Comparison of ENCODE assay signal across 29 cellular contexts in the genomic region with DNA sequence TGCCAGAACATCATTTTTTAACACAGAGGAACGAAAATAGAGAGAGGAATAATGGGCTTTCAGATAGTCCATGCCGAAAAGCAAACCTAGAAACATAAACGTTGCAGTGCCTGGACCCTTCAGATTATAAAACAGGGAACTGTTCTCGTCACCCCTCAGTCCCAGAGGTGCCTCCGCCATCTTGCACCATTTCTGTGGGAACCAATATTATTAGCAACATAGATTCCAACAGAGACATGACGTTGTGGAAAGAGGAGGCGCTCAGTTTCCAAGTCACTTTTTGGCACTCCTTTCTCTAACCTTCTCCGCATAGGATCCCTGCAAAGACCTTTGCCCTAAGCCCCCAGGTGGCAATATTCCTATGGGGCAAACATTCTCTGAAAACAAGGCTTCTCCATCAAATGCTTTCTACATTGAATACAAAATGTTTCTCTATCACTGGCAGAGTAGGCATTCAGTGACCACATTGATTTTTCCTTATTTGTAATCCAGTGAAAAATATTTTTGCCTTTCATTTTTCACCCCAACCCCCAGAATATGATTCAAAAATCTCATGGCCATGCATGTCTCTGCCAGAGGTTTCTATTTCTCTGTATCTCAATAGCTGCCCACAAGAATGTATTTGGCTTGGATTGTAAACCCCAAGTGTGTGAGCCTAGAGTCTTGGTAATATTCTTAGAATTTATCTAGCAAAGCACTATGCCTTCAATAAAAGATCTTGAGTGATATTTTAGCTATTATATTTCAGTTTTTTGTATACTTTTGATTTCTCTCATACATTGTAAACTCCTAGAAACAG.
DNase-seq lines count a peak whose midpoint lies in the region; ATAC-seq and TF ChIP-seq lines count a peak whose summit lies in the region.
"Had no signal": no experiment of that assay in that cellular context is flagged by ENCODE, and none has a peak within 500 bp of the region (broad histone marks: within the 10 kb centered on the region; RNA-seq: fewer than 3 reads in every experiment).

No MANE protein-coding gene starts in this region.

- no peaks in the 10 kb centered on the region for H3K4me1 Mint-ChIP-seq in CD8-positive, alpha-beta T cell (ENCODE audit: low read depth)
- H3K4me1 Mint-ChIP-seq: B cell; CD4-positive, alpha-beta memory T cell; nephron; T-helper 17 cell had no signal

- no peak overlapping the region for H3K4me3 ChIP-seq in AG09309 (ENCODE audit: control insufficient read depth, low read depth, low read length)
- H3K4me3 ChIP-seq in MG63 = peak overlapping the region; percentile 17
- no peak overlapping the region for H3K4me3 ChIP-seq in cardiac fibroblast (replicated peaks in 1 of 2; ENCODE audit: low read depth in 2 of 2, low read length in 2 of 2)
- H3K4me3 ChIP-seq in CD8-positive, alpha-beta T cell (ENCODE audit: low read depth, low read length) = no peak overlapping the region
- H3K4me3 ChIP-seq: cardiac muscle cell, lung, skin epidermis had no signal

- no peaks in the 10 kb centered on the region for H3K36me3 Mint-ChIP-seq in CD8-positive, alpha-beta T cell
- H3K36me3 Mint-ChIP-seq: CD4-positive, alpha-beta memory T cell had no signal

- DNase-seq in AG09309 (ENCODE audit: low read depth) (peak; percentile 61), MG63 (no peak), cardiac fibroblast (ENCODE audit: low read depth in 2 of 2) (peak; percentile 25 to 64), iris pigment epithelial cell (ENCODE audit: low read depth) (peak; percentile 58), cerebellar nuclear complex (lab: John Stamatoyannopoulos, UW) (no peak)
- DNase-seq in CD8-positive, alpha-beta T cell = no peak
- DNase-seq: activated gamma-delta T cell treated with Interleukin-2 at 50 U/mL for 16 hours; activated T-cell treated with anti-CD3 and anti-CD28 coated beads, Interleukin-2, amount 50 U/mL, for 4 hours; CD4-positive, alpha-beta memory T cell; cortex of kidney; erythroblast; foreskin melanocyte; H7; KBM-7; MM.1S; NCI-H1105 treated with DMSO at 0.1 percent for 48 hours; NCI-H1930; NCI-H526 treated with DMSO at 0.1 percent for 48 hours; PC-3; SK-N-SH; stimulated activated naive CD4-positive, alpha-beta T cell treated with Interleukin-2 at 50 U/mL for 16 hours; T-helper 17 cell had no signal

- no peaks in the 10 kb centered on the region for H3K9me3 Mint-ChIP-seq in CD8-positive, alpha-beta T cell
- H3K9me3 Mint-ChIP-seq: nephron had no signal

- no peak overlapping the region for H3K27ac Mint-ChIP-seq in CD8-positive, alpha-beta T cell
- H3K27ac Mint-ChIP-seq: B cell; CD4-positive, alpha-beta memory T cell; nephron; T-helper 17 cell had no signal

- ATAC-seq in GM21515 (IDR thresholded peaks at IDR 0.05; ENCODE audit: unreplicated experiment) (no peak), GM18870 (IDR thresholded peaks at IDR 0.05; ENCODE audit: unreplicated experiment) (no peak)
- no peak for ATAC-seq in CD8-positive, alpha-beta T cell
- ATAC-seq: activated T-cell treated with anti-CD3 and anti-CD28 coated beads, Interleukin-2, amount 50 U/mL, for 4 hours; PC-3; T-helper 17 cell had no signal

- H3K9me3 ChIP-seq in MG63 = no peaks in the 10 kb centered on the region
- no peaks in the 10 kb centered on the region for H3K9me3 ChIP-seq in CD8-positive, alpha-beta T cell (ENCODE audit: low read length)
- H3K9me3 ChIP-seq: SK-N-SH had no signal

- no peak overlapping the region for H3K27ac ChIP-seq in CD8-positive, alpha-beta T cell (ENCODE audit: low read depth, low read length)
- H3K27ac ChIP-seq: cardiac muscle cell had no signal

- no peaks in the 10 kb centered on the region for H3K4me1 ChIP-seq in CD8-positive, alpha-beta T cell (ENCODE audit: insufficient read depth, low read length)

- CTCF ChIA-PET in CD8-positive, alpha-beta T cell (lab: Charles Lee) = no interaction called here

- H3K27me3 Mint-ChIP-seq in CD8-positive, alpha-beta T cell (ENCODE audit: low read depth) = no peaks in the 10 kb centered on the region
- H3K27me3 Mint-ChIP-seq: B cell; CD4-positive, alpha-beta memory T cell; T-helper 17 cell had no signal

- H3K27me3 ChIP-seq in MG63 = no peaks in the 10 kb centered on the region
- no peaks in the 10 kb centered on the region for H3K27me3 ChIP-seq in CD8-positive, alpha-beta T cell (ENCODE audit: insufficient read depth, low read length)
- H3K27me3 ChIP-seq: cardiac muscle cell had no signal

- H3K36me3 ChIP-seq in MG63 = no peaks in the 10 kb centered on the region
- H3K36me3 ChIP-seq in CD8-positive, alpha-beta T cell (ENCODE audit: insufficient read depth, low read length) = no peaks in the 10 kb centered on the region
- H3K36me3 ChIP-seq: cardiac muscle cell had no signal

- intact Hi-C loops in CD8-positive, alpha-beta T cell (cut with DNase I, micrococcal nuclease) = no loop called here

- POLR2A ChIA-PET in CD8-positive, alpha-beta T cell (lab: Charles Lee) = no interaction called here

- no peak for TF ChIP-seq CTCF in AG09309 (IDR thresholded peaks at IDR 0.05; ENCODE audit: control insufficient read depth, insufficient read depth, low read depth, low read length, missing control alignments)
- TF ChIP-seq CTCF in cardiac fibroblast (IDR thresholded peaks at IDR 0.05; ENCODE audit: low read depth, low read length) = no peak
- no peak for TF ChIP-seq CTCF in CD8-positive, alpha-beta T cell (IDR thresholded peaks at IDR 0.05)

- H3K4me3 Mint-ChIP-seq in CD8-positive, alpha-beta T cell = no peak overlapping the region
- H3K4me3 Mint-ChIP-seq: activated T-cell treated with anti-CD3 and anti-CD28 coated beads, Interleukin-2, amount 50 U/mL, for 4 hours; B cell; CD4-positive, alpha-beta memory T cell; nephron; T-helper 17 cell had no signal

Comparison
In these comparisons a context has a peak if more than half of its experiments do, and no peak if none do; other contexts are left out.
1. DNase-seq: peak in AG09309 (single experiment), cardiac fibroblast (2 of 2) and iris pigment epithelial cell (single experiment); none in MG63 (single experiment), cerebellar nuclear complex (0 of 2) and CD8-positive, alpha-beta T cell (0 of 7).